1 cellular context compared by ENCODE assay signal in the genomic region with DNA sequence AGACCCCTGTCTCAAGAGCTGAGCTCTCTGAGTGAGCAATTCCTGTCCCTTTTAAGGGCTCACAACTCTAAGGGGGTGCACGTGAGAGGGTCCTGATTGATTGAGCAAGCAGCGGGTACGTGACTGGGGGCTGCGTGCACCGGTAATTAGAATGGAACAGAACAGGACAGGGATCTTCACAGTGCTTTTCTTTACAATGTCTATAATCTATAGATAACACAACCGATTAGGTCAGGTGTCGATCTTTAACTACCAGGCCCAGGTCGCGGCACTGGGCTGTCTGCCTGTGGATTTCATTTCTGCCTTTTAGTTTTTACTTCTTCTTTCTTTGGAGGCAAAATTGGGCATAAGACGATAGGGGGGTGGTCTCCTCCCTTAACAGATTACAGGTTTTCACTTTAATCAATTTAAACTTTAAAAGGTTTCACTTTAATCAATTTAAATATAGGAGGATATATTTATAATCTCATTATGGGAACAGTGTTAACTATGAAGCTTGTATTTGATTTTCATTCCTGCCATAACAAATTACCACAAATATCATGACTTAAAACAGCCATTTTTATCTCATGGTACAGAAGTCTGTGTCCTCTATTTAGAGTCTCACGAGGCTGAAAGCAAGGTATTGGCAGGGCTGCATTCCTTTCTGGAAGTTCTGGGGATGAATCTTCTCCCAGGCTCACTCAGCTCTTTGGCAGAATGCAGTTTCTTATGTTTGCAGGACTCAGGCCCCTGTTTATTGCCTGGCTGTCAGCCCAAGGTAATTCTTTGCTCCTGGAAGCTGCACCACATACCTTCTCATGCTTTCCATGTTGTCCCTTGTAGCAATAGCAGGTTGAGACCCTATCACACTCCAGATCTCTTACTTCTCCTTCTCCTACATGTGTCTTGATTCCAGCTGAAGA.
TF ChIP-seq lines count a peak whose summit lies in the region.

No MANE protein-coding gene starts in this region.

TF ChIP-seq in IMR-90, 13 proteins besides CTCF, POLR2A, EP300 and RAD21:
- no peak for TF ChIP-seq CHD1 (IDR thresholded peaks at IDR 0.05; ENCODE audit: low read depth, low read length)
- TF ChIP-seq RCOR1 (IDR thresholded peaks at IDR 0.05; ENCODE audit: insufficient replicate concordance, low read length): no peak
- no peak for TF ChIP-seq MXI1 (IDR thresholded peaks at IDR 0.05; ENCODE audit: borderline replicate concordance, low read depth, low read length)
- TF ChIP-seq FOS (IDR thresholded peaks at IDR 0.05; ENCODE audit: low read depth, low read length): no peak
- TF ChIP-seq, protein P1, sequence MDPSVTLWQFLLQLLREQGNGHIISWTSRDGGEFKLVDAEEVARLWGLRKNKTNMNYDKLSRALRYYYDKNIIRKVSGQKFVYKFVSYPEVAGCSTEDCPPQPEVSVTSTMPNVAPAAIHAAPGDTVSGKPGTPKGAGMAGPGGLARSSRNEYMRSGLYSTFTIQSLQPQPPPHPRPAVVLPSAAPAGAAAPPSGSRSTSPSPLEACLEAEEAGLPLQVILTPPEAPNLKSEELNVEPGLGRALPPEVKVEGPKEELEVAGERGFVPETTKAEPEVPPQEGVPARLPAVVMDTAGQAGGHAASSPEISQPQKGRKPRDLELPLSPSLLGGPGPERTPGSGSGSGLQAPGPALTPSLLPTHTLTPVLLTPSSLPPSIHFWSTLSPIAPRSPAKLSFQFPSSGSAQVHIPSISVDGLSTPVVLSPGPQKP (IDR thresholded peaks at IDR 0.05; ENCODE audit: borderline replicate concordance, low read depth, low read length): no peak
- no peak for TF ChIP-seq SMC3 (IDR thresholded peaks at IDR 0.05; ENCODE audit: low read depth, low read length)
- no peak for TF ChIP-seq MAZ (IDR thresholded peaks at IDR 0.05; ENCODE audit: borderline replicate concordance, low read depth, low read length)
- TF ChIP-seq NFE2L2 (IDR thresholded peaks at IDR 0.05; ENCODE audit: low read depth, low read length): no peak
- no peak for TF ChIP-seq CEBPB (IDR thresholded peaks at IDR 0.05; ENCODE audit: low read depth, low read length)
- no peak for TF ChIP-seq BHLHE40 (IDR thresholded peaks at IDR 0.05; ENCODE audit: low read depth, low read length)
- TF ChIP-seq, protein P2, sequence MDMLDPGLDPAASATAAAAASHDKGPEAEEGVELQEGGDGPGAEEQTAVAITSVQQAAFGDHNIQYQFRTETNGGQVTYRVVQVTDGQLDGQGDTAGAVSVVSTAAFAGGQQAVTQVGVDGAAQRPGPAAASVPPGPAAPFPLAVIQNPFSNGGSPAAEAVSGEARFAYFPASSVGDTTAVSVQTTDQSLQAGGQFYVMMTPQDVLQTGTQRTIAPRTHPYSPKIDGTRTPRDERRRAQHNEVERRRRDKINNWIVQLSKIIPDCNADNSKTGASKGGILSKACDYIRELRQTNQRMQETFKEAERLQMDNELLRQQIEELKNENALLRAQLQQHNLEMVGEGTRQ (IDR thresholded peaks at IDR 0.05; ENCODE audit: low read depth, low read length): no peak
- TF ChIP-seq RFX5 (IDR thresholded peaks at IDR 0.05; ENCODE audit: low read depth, low read length): no peak
- no peak for TF ChIP-seq MAFK (IDR thresholded peaks at IDR 0.05; ENCODE audit: low read depth, low read length)
